In the genomic region with DNA sequence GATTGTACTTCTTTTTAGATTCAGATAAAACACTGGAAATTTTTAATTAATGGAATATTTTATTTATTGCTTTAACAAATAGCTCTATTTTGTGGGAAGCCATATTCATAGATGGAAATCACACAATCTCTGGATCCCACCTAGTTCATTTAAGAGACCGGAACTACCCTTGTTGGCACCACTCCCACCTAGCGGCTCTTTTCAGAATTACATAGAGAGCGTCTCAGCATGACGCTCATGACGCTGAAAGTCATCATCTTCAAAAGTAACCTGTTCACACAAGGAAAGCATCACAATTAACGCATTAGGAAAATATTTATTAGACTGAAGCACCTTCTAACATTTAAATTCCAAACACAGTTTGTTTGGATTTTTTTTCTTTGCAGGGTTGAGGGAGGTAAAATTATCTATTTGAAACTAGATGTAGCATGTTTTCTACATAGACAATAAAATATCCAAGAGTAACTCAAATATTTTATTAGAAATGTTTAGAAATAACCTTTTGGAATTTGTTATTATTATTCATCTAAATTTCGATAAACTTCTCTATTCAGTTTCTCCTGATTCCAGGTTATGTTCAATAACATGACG, we compare ENCODE assay signal across 8 cellular contexts.
DNase-seq lines count a peak whose midpoint lies in the region; ATAC-seq, FAIRE-seq and TF ChIP-seq lines count a peak whose summit lies in the region.

No MANE protein-coding gene starts in this region.

- WGBS in K562 (ENCODE audit: insufficient coverage, low coverage, missing lambda C conversion rate) = 15% methylated on average over 8 of the region's 8 CpGs
- 42 to 60% methylated on average over 8 of the region's 8 CpGs for WGBS in pancreas, 2 donors

- no peak overlapping the region for H2AFZ ChIP-seq in K562 (ENCODE audit: low read depth, low read length)

- no peak overlapping the region for H3K4me2 ChIP-seq in K562 (ENCODE audit: insufficient read depth, low read length)

- peak; percentile 13 to 32 for DNase-seq in AML-193 (lab: John Stamatoyannopoulos, UW)
- peak; percentile 4 for DNase-seq in GM12891 (ENCODE audit: insufficient read length, low spot score)
- peak; percentile 33 for DNase-seq in NCI-H460 (ENCODE audit: extremely low read depth, low read depth)
- peak; percentile 39 to 59 (median 54) for DNase-seq in K562 (ENCODE audit: extremely low read depth in 1 of 4, low spot score in 3 of 4)
- DNase-seq in pancreas = peak in 1 of 6 donors; percentile 17
- DNase-seq in NCI-H1105 (lab: John Stamatoyannopoulos, UW) = no peak
- DNase-seq in NCI-H1092 treated with DMSO at 0.1 percent for 48 hours (lab: John Stamatoyannopoulos, UW) = no peak

- TF ChIP-seq RAD21 in K562 (CRISPR knock-in tag; conservative IDR thresholded peaks at IDR 0.05 in 1 of 2, IDR thresholded peaks at IDR 0.05 in 1 of 2) = peak; percentile 49 to 60

- H4K20me1 ChIP-seq in K562 (replicated peaks; ENCODE audit: control insufficient read depth, insufficient read depth, low read length) = no peaks in the 10 kb centered on the region

- H3K4me1 ChIP-seq in K562 (replicated peaks in 1 of 2; ENCODE audit: control insufficient read depth in 2 of 2, insufficient read depth in 2 of 2, low read length in 2 of 2) (no peaks in the 10 kb centered on the region), pancreas (no peaks in the 10 kb centered on the region)

- no TSS peak for BruUV-seq in K562 (replicated peaks; lab: Mats Ljungman, UMichigan)

- intact Hi-C loops in K562 (cut with micrococcal nuclease) = no loop called here
- intact Hi-C loops in pancreas (cut with DNase I) = no loop called here

- POLR2A ChIA-PET in K562 (lab: Yijun Ruan, JAX) = no interaction called here

- H3K36me3 ChIP-seq in K562 (ENCODE audit: control insufficient read depth, insufficient read depth, low read length) (no peaks in the 10 kb centered on the region), pancreas (no peaks in the 10 kb centered on the region)

- no peak for TF ChIP-seq EP300 in K562 (IDR thresholded peaks at IDR 0.05; ENCODE audit: low read length)

- TF ChIP-seq CTCF in K562 (IDR thresholded peaks at IDR 0.05 in 2 of 3, conservative IDR thresholded peaks at IDR 0.05 in 1 of 3; ENCODE audit: insufficient read depth in 2 of 3, low read depth in 1 of 3, low read length in 3 of 3) (peak; percentile 48 to 67 (median 59)), pancreas (IDR thresholded peaks at IDR 0.05) (peak in 3 of 4 donors; percentile 34 to 46 (median 40))

- no peaks in the 10 kb centered on the region for H3K9me1 ChIP-seq in K562 (ENCODE audit: control insufficient read depth, insufficient read depth, low read length)

- H3K27me3 ChIP-seq in K562 (ENCODE audit: control insufficient read depth in 2 of 2, insufficient read depth in 2 of 2, low read length in 2 of 2) (no peaks in the 10 kb centered on the region), pancreas (no peaks in the 10 kb centered on the region)

- in situ Hi-C loops in K562 (cut with MboI) = no loop called here

- H3K9me3 ChIP-seq in K562 (replicated peaks; ENCODE audit: control insufficient read depth, insufficient read depth, low read depth, low read length) = no peaks in the 10 kb centered on the region
- H3K9me3 ChIP-seq in pancreas = no peaks in the 10 kb centered on the region

- ATAC-seq in HG02798 (IDR thresholded peaks at IDR 0.05; ENCODE audit: poor library complexity, unreplicated experiment) = peak; percentile 91
- ATAC-seq in K562 = peak; percentile 88
- ATAC-seq in pancreas = peak in 2 of 4 donors; percentile 44 to 51

- TF ChIP-seq POLR2A in GM12891 (IDR thresholded peaks at IDR 0.05; ENCODE audit: low read depth, low read length) = no peak
- TF ChIP-seq POLR2A in K562 (conservative IDR thresholded peaks at IDR 0.05) = no peak

- no peak overlapping the region for H3K9ac ChIP-seq in K562 (ENCODE audit: insufficient read depth in 1 of 2, low read depth in 2 of 2, low read length in 2 of 2)

- no peak for FAIRE-seq in GM12891 (lab: Jason Lieb, UNC)
- peak; percentile 75 for FAIRE-seq in K562 (lab: Jason Lieb, UNC)
- no peak for FAIRE-seq in pancreas (lab: Jason Lieb, UNC)

- H3K4me3 ChIP-seq in K562 (no peak overlapping the region), pancreas (no peak overlapping the region)

- H3K79me2 ChIP-seq in K562 (ENCODE audit: control insufficient read depth, insufficient read depth, low read length) = no peaks in the 10 kb centered on the region

- CTCF ChIA-PET in K562 (lab: Yijun Ruan, JAX; ENCODE audit: low intra/inter-chr PET ratio) = no interaction called here

- H3K27ac ChIP-seq in K562 (ENCODE audit: extremely low read depth, low read depth, low read length) (no peak overlapping the region), pancreas (no peak overlapping the region)

TF ChIP-seq in GM12891, 5 proteins besides CTCF, POLR2A, EP300 and RAD21:
- no peak for TF ChIP-seq PAX5 (IDR thresholded peaks at IDR 0.05; ENCODE audit: insufficient read depth, low read length, severe bottlenecking)

TF ChIP-seq in K562, 482 proteins besides CTCF, POLR2A, EP300 and RAD21:
- peak; percentile 69 for TF ChIP-seq ETV1 (tag; conservative IDR thresholded peaks at IDR 0.05; ENCODE audit: low read depth)
- TF ChIP-seq, protein P1, sequence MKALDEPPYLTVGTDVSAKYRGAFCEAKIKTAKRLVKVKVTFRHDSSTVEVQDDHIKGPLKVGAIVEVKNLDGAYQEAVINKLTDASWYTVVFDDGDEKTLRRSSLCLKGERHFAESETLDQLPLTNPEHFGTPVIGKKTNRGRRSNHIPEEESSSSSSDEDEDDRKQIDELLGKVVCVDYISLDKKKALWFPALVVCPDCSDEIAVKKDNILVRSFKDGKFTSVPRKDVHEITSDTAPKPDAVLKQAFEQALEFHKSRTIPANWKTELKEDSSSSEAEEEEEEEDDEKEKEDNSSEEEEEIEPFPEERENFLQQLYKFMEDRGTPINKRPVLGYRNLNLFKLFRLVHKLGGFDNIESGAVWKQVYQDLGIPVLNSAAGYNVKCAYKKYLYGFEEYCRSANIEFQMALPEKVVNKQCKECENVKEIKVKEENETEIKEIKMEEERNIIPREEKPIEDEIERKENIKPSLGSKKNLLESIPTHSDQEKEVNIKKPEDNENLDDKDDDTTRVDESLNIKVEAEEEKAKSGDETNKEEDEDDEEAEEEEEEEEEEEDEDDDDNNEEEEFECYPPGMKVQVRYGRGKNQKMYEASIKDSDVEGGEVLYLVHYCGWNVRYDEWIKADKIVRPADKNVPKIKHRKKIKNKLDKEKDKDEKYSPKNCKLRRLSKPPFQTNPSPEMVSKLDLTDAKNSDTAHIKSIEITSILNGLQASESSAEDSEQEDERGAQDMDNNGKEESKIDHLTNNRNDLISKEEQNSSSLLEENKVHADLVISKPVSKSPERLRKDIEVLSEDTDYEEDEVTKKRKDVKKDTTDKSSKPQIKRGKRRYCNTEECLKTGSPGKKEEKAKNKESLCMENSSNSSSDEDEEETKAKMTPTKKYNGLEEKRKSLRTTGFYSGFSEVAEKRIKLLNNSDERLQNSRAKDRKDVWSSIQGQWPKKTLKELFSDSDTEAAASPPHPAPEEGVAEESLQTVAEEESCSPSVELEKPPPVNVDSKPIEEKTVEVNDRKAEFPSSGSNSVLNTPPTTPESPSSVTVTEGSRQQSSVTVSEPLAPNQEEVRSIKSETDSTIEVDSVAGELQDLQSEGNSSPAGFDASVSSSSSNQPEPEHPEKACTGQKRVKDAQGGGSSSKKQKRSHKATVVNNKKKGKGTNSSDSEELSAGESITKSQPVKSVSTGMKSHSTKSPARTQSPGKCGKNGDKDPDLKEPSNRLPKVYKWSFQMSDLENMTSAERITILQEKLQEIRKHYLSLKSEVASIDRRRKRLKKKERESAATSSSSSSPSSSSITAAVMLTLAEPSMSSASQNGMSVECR (CRISPR knock-in tag; IDR thresholded peaks at IDR 0.05) = no peak

Comparison
In these comparisons a context has a peak if more than half of its experiments do, and no peak if none do; other contexts are left out.
1. DNase-seq: peak in AML-193 (2 of 2), GM12891 (single experiment), NCI-H460 (single experiment) and K562 (4 of 4); none in NCI-H1105 (single experiment) and NCI-H1092 treated with DMSO at 0.1 percent for 48 hours (single experiment).